17 cellular contexts compared by ENCODE assay signal in genomic region chr1:50846224-50846839, GRCh38.
"Had no signal": no experiment of that assay in that cellular context is flagged by ENCODE, and none has a peak within 500 bp of the region (broad histone marks: within the 10 kb centered on the region; RNA-seq: fewer than 3 reads in every experiment).

No MANE protein-coding gene starts in this region.

- H3K27ac ChIP-seq: esophagus squamous epithelium, heart right ventricle, spleen had no signal

- H3K4me1 Mint-ChIP-seq: activated CD4-positive, alpha-beta memory T cell treated with anti-CD3 and anti-CD28 coated beads, Interleukin-2, amount 10 ng/mL, durations not matched to agents 7 days and 5 days; nephron had no signal

- H3K4me1 ChIP-seq: esophagus squamous epithelium had no signal

- FAIRE-seq: bronchial epithelial cell had no signal

- ATAC-seq: activated CD8-positive, alpha-beta memory T cell treated with anti-CD3 and anti-CD28 coated beads, Interleukin-2, amount 10 ng/mL, durations not matched to agents 7 days and 5 days; heart right ventricle; stimulated activated memory B cell treated with anti-CD40 and anti-IgM and Interleukin-4, amounts not matched to agents 10 μg/mL and 1 μg/mL and 100 μg/mL, for 72 hours had no signal

- H3K4me3 Mint-ChIP-seq: activated CD4-positive, alpha-beta memory T cell treated with anti-CD3 and anti-CD28 coated beads, Interleukin-2, amount 10 ng/mL, durations not matched to agents 7 days and 5 days; activated CD8-positive, alpha-beta memory T cell treated with anti-CD3 and anti-CD28 coated beads, Interleukin-2, amount 10 ng/mL, durations not matched to agents 7 days and 5 days; activated naive CD8-positive, alpha-beta T cell; dendritic cell treated with granulocyte-macrophage colony-stimulating factor and Interleukin-4, amounts not matched to agents 40 ng/mL and 50 ng/mL, for 4 days; nephron; stimulated activated memory B cell treated with anti-CD40 and anti-IgM and Interleukin-4, amounts not matched to agents 10 μg/mL and 1 μg/mL and 100 μg/mL, for 72 hours had no signal

- H3K27ac Mint-ChIP-seq: activated CD4-positive, alpha-beta memory T cell treated with anti-CD3 and anti-CD28 coated beads, Interleukin-2, amount 10 ng/mL, durations not matched to agents 7 days and 5 days; activated CD8-positive, alpha-beta memory T cell treated with anti-CD3 and anti-CD28 coated beads, Interleukin-2, amount 10 ng/mL, durations not matched to agents 7 days and 5 days; activated naive CD8-positive, alpha-beta T cell; dendritic cell treated with granulocyte-macrophage colony-stimulating factor and Interleukin-4, amounts not matched to agents 40 ng/mL and 50 ng/mL, for 4 days; nephron; stimulated activated memory B cell treated with anti-CD40 and anti-IgM and Interleukin-4, amounts not matched to agents 10 μg/mL and 1 μg/mL and 100 μg/mL, for 72 hours had no signal

- H3K27me3 ChIP-seq: esophagus squamous epithelium, heart right ventricle, spleen had no signal

- DNase-seq: activated CD4-positive, alpha-beta memory T cell treated with anti-CD3 and anti-CD28 coated beads, Interleukin-2, amount 10 ng/mL, durations not matched to agents 7 days and 5 days; activated CD4-positive, alpha-beta T cell treated with anti-CD3 and anti-CD28 coated beads for 48 hours; activated CD4-positive, CD25-positive, alpha-beta regulatory T cell; activated CD8-positive, alpha-beta memory T cell treated with anti-CD3 and anti-CD28 coated beads, Interleukin-2, amount 10 ng/mL, durations not matched to agents 7 days and 5 days; cerebellar nuclear complex; effector CD8-positive, alpha-beta T cell; esophagus squamous epithelium; heart right ventricle; nucleus accumbens; retina; spleen; stimulated activated CD4-positive, alpha-beta T cell treated with anti-CD3 and anti-CD28 coated beads, Interleukin-4, amount 100 ng/mL, for 4 hours had no signal

- H3K36me3 ChIP-seq: esophagus squamous epithelium, heart right ventricle, spleen had no signal

- H3K4me3 ChIP-seq: esophagus squamous epithelium, heart right ventricle, spleen had no signal

- H3K27me3 Mint-ChIP-seq: activated CD4-positive, alpha-beta memory T cell treated with anti-CD3 and anti-CD28 coated beads, Interleukin-2, amount 10 ng/mL, durations not matched to agents 7 days and 5 days; activated CD8-positive, alpha-beta memory T cell treated with anti-CD3 and anti-CD28 coated beads, Interleukin-2, amount 10 ng/mL, durations not matched to agents 7 days and 5 days; activated naive CD8-positive, alpha-beta T cell; dendritic cell treated with granulocyte-macrophage colony-stimulating factor and Interleukin-4, amounts not matched to agents 40 ng/mL and 50 ng/mL, for 4 days; stimulated activated memory B cell treated with anti-CD40 and anti-IgM and Interleukin-4, amounts not matched to agents 10 μg/mL and 1 μg/mL and 100 μg/mL, for 72 hours had no signal

- H3K9me3 ChIP-seq: esophagus squamous epithelium had no signal
